ENCODE assay signal across 16 cellular contexts in genomic region chr1:197736689-197737088, GRCh38. TPM values are rescaled to one million over a fixed set of nuclear protein-coding genes. Genes with fewer than 3 reads are reported as not detected.
DNase-seq lines count a peak whose midpoint lies in the region; ATAC-seq and TF ChIP-seq lines count a peak whose summit lies in the region.
"Had no signal": no experiment of that assay in that cellular context is flagged by ENCODE, and none has a peak within 500 bp of the region (broad histone marks: within the 10 kb centered on the region; RNA-seq: fewer than 3 reads in every experiment).

No MANE protein-coding gene starts in this region.

- no peak for ATAC-seq in HG03135 (IDR thresholded peaks at IDR 0.05; ENCODE audit: unreplicated experiment)
- ATAC-seq: activated naive CD8-positive, alpha-beta T cell treated with anti-CD3 and anti-CD28 coated beads, Interleukin-2, amount 50 U/mL, for 24 hours; GM12878 had no signal

- peaks cover 49 to 80% of the 10 kb centered on the region in 2 donors for H3K4me1 Mint-ChIP-seq in immature natural killer cell

- H3K27me3 Mint-ChIP-seq in immature natural killer cell (ENCODE audit: low read depth in 3 of 3) = peaks cover 0 to 4% (median 3%) of the 10 kb centered on the region in 3 donors
- H3K27me3 Mint-ChIP-seq: activated naive CD8-positive, alpha-beta T cell treated with anti-CD3 and anti-CD28 coated beads, Interleukin-2, amount 50 U/mL, for 24 hours; dendritic cell treated with granulocyte-macrophage colony-stimulating factor and Interleukin-4, amounts not matched to agents 40 ng/mL and 50 ng/mL, for 4 days had no signal

- TF ChIP-seq CTCF in AG04449 (IDR thresholded peaks at IDR 0.05; ENCODE audit: insufficient read depth, low read length, missing control alignments) = no peak
- TF ChIP-seq CTCF in fibroblast of villous mesenchyme (IDR thresholded peaks at IDR 0.05; ENCODE audit: insufficient read depth, low read depth, low read length) = no peak

- POLR2A ChIA-PET in AG04449 (lab: Yijun Ruan, JAX) = no interaction called here

- peak; percentile 74 for DNase-seq in AG04449 (ENCODE audit: low read depth, low spot score)
- DNase-seq in GM04504 (ENCODE audit: low read depth) = peak; percentile 79
- peak; percentile 29 for DNase-seq in amniotic stem cell (lab: John Stamatoyannopoulos, UW)
- DNase-seq in fibroblast of villous mesenchyme (ENCODE audit: low read depth) = peak; percentile 55
- DNase-seq in SW 1271 (lab: John Stamatoyannopoulos, UW) = no peak
- DNase-seq in immature natural killer cell = no peak
- DNase-seq in midbrain (lab: John Stamatoyannopoulos, UW) = no peak
- DNase-seq: activated CD4-positive, alpha-beta T cell treated with anti-CD3 and anti-CD28 coated beads for 4 hours; activated naive CD8-positive, alpha-beta T cell treated with anti-CD3 and anti-CD28 coated beads, Interleukin-2, amount 50 U/mL, for 24 hours; NCI-H1436 treated with DMSO at 0.1 percent for 48 hours had no signal

- H3K27ac Mint-ChIP-seq in immature natural killer cell = no peak overlapping the region
- H3K27ac Mint-ChIP-seq: activated naive CD8-positive, alpha-beta T cell treated with anti-CD3 and anti-CD28 coated beads, Interleukin-2, amount 50 U/mL, for 24 hours; dendritic cell treated with granulocyte-macrophage colony-stimulating factor and Interleukin-4, amounts not matched to agents 40 ng/mL and 50 ng/mL, for 4 days; T-helper 2 cell treated with Interferon-gamma antibody and Interleukin-4, amounts not matched to agents 5 μg/mL and 100 μg/mL, for 36 hours had no signal

- CTCF ChIA-PET in AG04449 (lab: Yijun Ruan, JAX) = interaction anchor here (1.0 kb wide), 1 partner anchor 10 kb away, joined by 4 read pairs; no protein-coding TSS in a partner anchor

- peaks cover 0 to 8% (median 4%) of the 10 kb centered on the region in 3 donors for H3K36me3 Mint-ChIP-seq in immature natural killer cell

- H3K9me3 Mint-ChIP-seq in immature natural killer cell = no peaks in the 10 kb centered on the region
- H3K9me3 Mint-ChIP-seq: activated naive CD8-positive, alpha-beta T cell treated with anti-CD3 and anti-CD28 coated beads, Interleukin-2, amount 50 U/mL, for 24 hours; dendritic cell treated with granulocyte-macrophage colony-stimulating factor and Interleukin-4, amounts not matched to agents 40 ng/mL and 50 ng/mL, for 4 days had no signal

- H3K4me3 ChIP-seq in AG04449 (ENCODE audit: low read depth, low read length) (no peak overlapping the region), fibroblast of villous mesenchyme (ENCODE audit: low read depth, low read length) (no peak overlapping the region)
- H3K4me3 ChIP-seq: GM12878, prostate gland, thoracic aorta had no signal

- H3K4me3 Mint-ChIP-seq in immature natural killer cell = no peak overlapping the region
- H3K4me3 Mint-ChIP-seq: activated naive CD8-positive, alpha-beta T cell treated with anti-CD3 and anti-CD28 coated beads, Interleukin-2, amount 50 U/mL, for 24 hours; dendritic cell treated with granulocyte-macrophage colony-stimulating factor and Interleukin-4, amounts not matched to agents 40 ng/mL and 50 ng/mL, for 4 days; T-helper 2 cell treated with Interferon-gamma antibody and Interleukin-4, amounts not matched to agents 5 μg/mL and 100 μg/mL, for 36 hours had no signal

RNA-seq across cellular contexts. Expression of gene DENND1B, which starts 38.6 kb away (rescaled TPM):
- total RNA-seq in fibroblast of villous mesenchyme = 16.8 and 21.6 TPM in 2 replicates
- 10 to 100 TPM; 15.6 to 19.2 (median 18.5) TPM for polyA plus RNA-seq in immature natural killer cell

Comparison
In these comparisons a context has a peak if more than half of its experiments do, and no peak if none do; other contexts are left out.
1. DNase-seq: peak in AG04449 (single experiment), GM04504 (single experiment), amniotic stem cell (single experiment) and fibroblast of villous mesenchyme (single experiment); none in SW 1271 (0 of 2), immature natural killer cell (0 of 3) and midbrain (single experiment).